9 cellular contexts compared by ENCODE assay signal in genomic region chr7:140542226-140542625, GRCh38.
DNase-seq lines count a peak whose midpoint lies in the region; ATAC-seq and TF ChIP-seq lines count a peak whose summit lies in the region.
"Had no signal": no experiment of that assay in that cellular context is flagged by ENCODE, and none has a peak within 500 bp of the region (broad histone marks: within the 10 kb centered on the region; RNA-seq: fewer than 3 reads in every experiment).

No MANE protein-coding gene starts in this region.

- H3K4me1 ChIP-seq in esophagus muscularis mucosa (peaks cover 36 to 64% (median 61%) of the 10 kb centered on the region in 4 donors), lung (ENCODE audit: control insufficient read depth in 2 of 2, insufficient read depth in 2 of 2, low read length in 2 of 2) (peaks cover 0 to 4% of the 10 kb centered on the region in 2 donors), upper lobe of left lung (peaks cover 0 to 11% (median 6%) of the 10 kb centered on the region in 4 donors)

- ATAC-seq in lung (ENCODE audit: insufficient read depth, low FRiP score) (peak; percentile 37), upper lobe of left lung (ENCODE audit: low FRiP score in 2 of 2) (peak; percentile 54 to 82)

- TF ChIP-seq EP300 in esophagus muscularis mucosa (IDR thresholded peaks at IDR 0.05) (no peak), upper lobe of left lung (IDR thresholded peaks at IDR 0.05) (no peak)

- TF ChIP-seq CTCF in esophagus muscularis mucosa (IDR thresholded peaks at IDR 0.05) (no peak), lung (IDR thresholded peaks at IDR 0.05; ENCODE audit: control extremely low read depth, extremely low read depth) (no peak), upper lobe of left lung (IDR thresholded peaks at IDR 0.05) (no peak)

- H3K36me3 ChIP-seq in esophagus muscularis mucosa (peaks cover 19 to 43% (median 31%) of the 10 kb centered on the region in 4 donors), lung (ENCODE audit: control insufficient read depth in 2 of 2, insufficient read depth in 2 of 2, low read length in 2 of 2) (peaks cover 0 to 3% of the 10 kb centered on the region in 2 donors), upper lobe of left lung (no peaks in the 10 kb centered on the region)

- 27% methylated on average over 7 of the region's 7 CpGs for WGBS in esophagus muscularis mucosa
- 44 to 57% methylated on average over 7 of the region's 7 CpGs for WGBS in lung, 2 donors
- 34 to 46% methylated on average over 7 of the region's 7 CpGs for WGBS in upper lobe of left lung, 2 donors

- H3K4me3 ChIP-seq in esophagus muscularis mucosa (peak overlapping the region; percentile 22 to 34 (median 26)), lung (no peak overlapping the region), upper lobe of left lung (no peak overlapping the region)

- DNase-seq in NCI-H226 (peak; percentile 37), esophagus muscularis mucosa (ENCODE audit: extremely low spot score) (no peak), lung (ENCODE audit: low spot score) (no peak), upper lobe of left lung (no peak), retina (no peak), SKM-1 treated with dmso at 0.1 percent for 144 hours (lab: John Stamatoyannopoulos, UW; ENCODE audit: unreplicated experiment) (no peak)
- no peak for DNase-seq in activated naive CD4-positive, alpha-beta T cell treated with anti-CD3 and anti-CD28 coated beads, Interleukin-2, amount 50 U/mL, for 16 hours
- DNase-seq in central memory CD4-positive, alpha-beta T cell: no peak
- DNase-seq: activated naive CD4-positive, alpha-beta T cell treated with anti-CD3 and anti-CD28 coated beads, Interleukin-2, amount 10 ng/mL, durations not matched to agents 7 days and 5 days had no signal

- H3K9me3 ChIP-seq in esophagus muscularis mucosa (no peaks in the 10 kb centered on the region), lung (ENCODE audit: control insufficient read depth in 2 of 2, insufficient read depth in 1 of 2, low read length in 1 of 2) (no peaks in the 10 kb centered on the region), upper lobe of left lung (no peaks in the 10 kb centered on the region)

- intact Hi-C loops in esophagus muscularis mucosa (cut with DNase I): no loop called here

- H3K27me3 ChIP-seq in esophagus muscularis mucosa: no peaks in the 10 kb centered on the region
- H3K27me3 ChIP-seq in lung (ENCODE audit: control insufficient read depth, insufficient read depth): no peaks in the 10 kb centered on the region
- H3K27me3 ChIP-seq in upper lobe of left lung: no peaks in the 10 kb centered on the region

- H3K27ac ChIP-seq in esophagus muscularis mucosa (replicated peaks in 1 of 4) (peak overlapping the region; percentile 86 to 94 (median 92)), lung (ENCODE audit: low read depth in 1 of 2, low read length in 1 of 2) (peak overlapping the region in 1 of 2 donors; percentile 4), upper lobe of left lung (peak overlapping the region in 3 of 4 donors; percentile 45 to 63 (median 56))

- TF ChIP-seq POLR2A in esophagus muscularis mucosa (IDR thresholded peaks at IDR 0.05; ENCODE audit: low read depth) (no peak), upper lobe of left lung (IDR thresholded peaks at IDR 0.05) (no peak)

Comparison
In these comparisons a context has a peak if more than half of its experiments do, and no peak if none do; other contexts are left out.
1. H3K4me3 ChIP-seq: peak in esophagus muscularis mucosa (4 of 4); none in lung (single experiment) and upper lobe of left lung (0 of 4).